Comparison of ENCODE assay signal across 1 cellular context in genomic region chrX:120042712-120043111, GRCh38. TPM values are rescaled to one million over a fixed set of nuclear protein-coding genes. Genes with fewer than 3 reads are reported as not detected.
"Had no signal": no experiment of that assay in that cellular context is flagged by ENCODE, and none has a peak within 500 bp of the region (broad histone marks: within the 10 kb centered on the region; RNA-seq: fewer than 3 reads in every experiment).

No MANE protein-coding gene starts in this region.

RNA-seq across cellular contexts. Expression of gene RHOXF2B, which starts 34.8 kb away (rescaled TPM):
- total RNA-seq: G401 had no signal
